ENCODE assay signal across 27 cellular contexts in the genomic region with DNA sequence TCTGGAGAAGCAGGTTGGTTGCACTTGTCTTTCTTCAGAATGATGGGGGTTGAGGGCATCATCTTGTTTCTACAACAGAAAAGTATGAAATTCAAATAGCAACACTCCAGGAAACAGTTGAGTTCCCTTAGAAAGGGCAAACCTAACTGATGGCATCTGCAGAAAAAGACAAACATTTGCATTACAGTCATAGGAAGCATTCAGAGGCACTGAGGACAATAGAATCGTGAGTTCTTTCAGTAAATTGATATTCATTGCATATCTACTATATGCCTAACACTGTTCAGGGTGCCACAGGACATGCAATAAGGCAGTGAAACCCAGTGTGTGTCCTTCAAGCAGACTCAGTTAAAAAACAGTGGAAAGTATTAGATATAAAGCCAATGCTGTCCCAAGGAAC. TPM values are rescaled to one million over a fixed set of nuclear protein-coding genes. Genes with fewer than 3 reads are reported as not detected.
"Had no signal": no experiment of that assay in that cellular context is flagged by ENCODE, and none has a peak within 500 bp of the region (broad histone marks: within the 10 kb centered on the region; RNA-seq: fewer than 3 reads in every experiment).

No MANE protein-coding gene starts in this region.

- H3K27ac Mint-ChIP-seq: T-helper 17 cell had no signal

- H3K9me3 ChIP-seq: Peyer's patch, SJCRH30 had no signal

- H3K4me1 ChIP-seq: Peyer's patch, SJCRH30 had no signal

- ATAC-seq: SK-N-SH treated with all-trans-retinoic acid at 6 μM for 48 hours, T-helper 17 cell had no signal

- H3K27ac ChIP-seq: Peyer's patch, SJCRH30 had no signal

- H3K27me3 ChIP-seq: Peyer's patch, SJCRH30 had no signal

- H3K4me3 Mint-ChIP-seq: T-helper 17 cell had no signal

- H3K4me1 Mint-ChIP-seq: T-helper 17 cell had no signal

- H2AFZ ChIP-seq: PC-9 had no signal

- H3K4me3 ChIP-seq: PC-9, Peyer's patch, SJCRH30 had no signal

- H3K36me3 ChIP-seq: Peyer's patch, SJCRH30 had no signal

- DNase-seq: KBM-7, MV-4-11, NCI-H1048, NCI-H1105, NCI-H1417, NCI-H1436 treated with DMSO at 0.1 percent for 48 hours, NCI-H1694, NCI-H187 treated with DMSO at 0.1 percent for 48 hours, NCI-H2029 treated with DMSO at 0.1 percent for 48 hours, NCI-H2171 treated with DMSO at 0.1 percent for 48 hours, NCI-H2227 treated with DMSO at 0.1 percent for 48 hours, NCI-H524, NCI-H69, NCI-H774, PC-9, Peyer's patch, Right ventricle myocardium superior, RPMI8226, SJCRH30, T-helper 1 cell, T-helper 17 cell had no signal

RNA-seq across cellular contexts. Expression of gene OPN5, which starts 41.1 kb away (rescaled TPM):
- total RNA-seq: HT-29, LHCN-M2, MCF 10A, NCI-H460, OCI-LY7, PC-9, Peyer's patch, Right ventricle myocardium superior, SJCRH30, T-helper 17 cell had no signal

RNA-seq across cellular contexts. Expression of gene ADGRF4, which starts 42.3 kb away (rescaled TPM):
- total RNA-seq: OCI-LY7, Right ventricle myocardium superior, SJCRH30, T-helper 17 cell had no signal
